Comparison of ENCODE assay signal across 19 cellular contexts in the genomic region with DNA sequence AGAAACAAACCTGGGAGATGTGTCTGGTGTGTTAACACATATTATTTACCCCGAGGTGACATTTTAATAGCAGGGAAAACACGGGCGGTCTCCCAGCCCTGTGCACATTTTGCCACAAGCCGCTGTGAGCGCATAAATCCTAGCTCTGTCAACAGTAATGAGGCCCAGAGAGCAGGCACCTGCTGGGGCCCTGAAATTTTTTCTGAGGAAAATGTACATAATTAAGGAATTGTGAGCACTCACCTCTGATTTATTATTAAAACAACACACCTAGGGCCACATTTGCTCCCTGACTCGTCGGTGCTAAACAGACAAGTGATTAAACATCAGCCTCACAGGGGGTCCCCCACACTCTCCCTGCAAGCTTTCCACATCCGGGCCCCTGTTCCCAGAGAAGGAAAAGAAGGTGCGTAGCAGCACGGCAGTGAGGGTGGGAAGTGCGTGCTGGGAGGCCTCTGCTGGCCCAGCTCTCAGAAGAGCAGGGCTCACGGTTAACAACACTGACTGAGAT.
"Had no signal": no experiment of that assay in that cellular context is flagged by ENCODE, and none has a peak within 500 bp of the region (broad histone marks: within the 10 kb centered on the region; RNA-seq: fewer than 3 reads in every experiment).

No MANE protein-coding gene starts in this region.

- H3K4me3 ChIP-seq: cardiac muscle cell, esophagus muscularis mucosa, gastroesophageal sphincter, heart left ventricle, left lung, right atrium auricular region, skin epidermis, testis had no signal

- H3K27ac ChIP-seq: cardiac muscle cell, esophagus muscularis mucosa, gastroesophageal sphincter, heart left ventricle, left lung, right atrium auricular region, skin epidermis, testis had no signal

- ATAC-seq: activated CD8-positive, alpha-beta memory T cell treated with anti-CD3 and anti-CD28 coated beads, Interleukin-2, amount 10 ng/mL, durations not matched to agents 7 days and 5 days; gastroesophageal sphincter; heart left ventricle; left lung; stimulated activated naive CD8-positive, alpha-beta T cell treated with anti-CD3 and anti-CD28 coated beads, Interleukin-15, amount 100 ng/mL, for 72 hours; WTC11 had no signal

- H3K36me3 ChIP-seq: cardiac muscle cell, esophagus muscularis mucosa, gastroesophageal sphincter, heart left ventricle, left lung, right atrium auricular region had no signal

- H3K4me1 ChIP-seq: esophagus muscularis mucosa, gastroesophageal sphincter, heart left ventricle, left lung, right atrium auricular region, testis had no signal

- H3K27me3 ChIP-seq: cardiac muscle cell, gastroesophageal sphincter, heart left ventricle, left lung, right atrium auricular region, testis had no signal

- H3K9me3 ChIP-seq: gastroesophageal sphincter, heart left ventricle, left lung, right atrium auricular region, testis had no signal

- DNase-seq: activated CD4-positive, alpha-beta memory T cell treated with anti-CD3 and anti-CD28 coated beads, Interleukin-2, amount 10 ng/mL, durations not matched to agents 7 days and 5 days; activated CD4-positive, alpha-beta T cell treated with anti-CD3 and anti-CD28 coated beads for 48 hours; activated CD8-positive, alpha-beta memory T cell treated with anti-CD3 and anti-CD28 coated beads, Interleukin-2, amount 10 ng/mL, durations not matched to agents 7 days and 5 days; effector CD8-positive, alpha-beta T cell; heart left ventricle; kidney; left lung; mammary epithelial cell; midbrain; occipital lobe; stimulated activated CD4-positive, alpha-beta T cell treated with anti-CD3 and anti-CD28 coated beads, Interleukin-2, amount 100 ng/mL, for 48 hours; stimulated activated naive CD8-positive, alpha-beta T cell treated with anti-CD3 and anti-CD28 coated beads, Interleukin-15, amount 100 ng/mL, for 72 hours; testis had no signal
